ENCODE assay signal across 32 cellular contexts in genomic region chr13:90299238-90299637, GRCh38.
"Had no signal": no experiment of that assay in that cellular context is flagged by ENCODE, and none has a peak within 500 bp of the region (broad histone marks: within the 10 kb centered on the region; RNA-seq: fewer than 3 reads in every experiment).

No MANE protein-coding gene starts in this region.

- H3K27me3 Mint-ChIP-seq: activated CD4-positive, alpha-beta memory T cell treated with anti-CD3 and anti-CD28 coated beads, Interleukin-2, amount 10 ng/mL, durations not matched to agents 7 days and 5 days; activated CD4-positive, alpha-beta T cell treated with anti-CD3 and anti-CD28 coated beads, Interleukin-2, amount 10 ng/mL, durations not matched to agents 7 days and 5 days; activated naive CD4-positive, alpha-beta T cell treated with anti-CD3 and anti-CD28 coated beads, Interleukin-2, amount 50 U/mL, for 24 hours; activated naive CD8-positive, alpha-beta T cell treated with anti-CD3 and anti-CD28 coated beads for 36 hours; activated naive CD8-positive, alpha-beta T cell treated with anti-CD3 and anti-CD28 coated beads, Interleukin-2, amount 50 U/mL, for 24 hours; activated T-helper 17 cell treated with anti-CD3 and anti-CD28 coated beads, Interleukin-2, amount 50 U/mL, for 72 hours; effector memory CD8-positive, alpha-beta T cell had no signal

- H3K4me1 Mint-ChIP-seq: activated CD4-positive, alpha-beta memory T cell treated with anti-CD3 and anti-CD28 coated beads, Interleukin-2, amount 10 ng/mL, durations not matched to agents 7 days and 5 days; activated CD4-positive, alpha-beta T cell treated with anti-CD3 and anti-CD28 coated beads, Interleukin-2, amount 10 ng/mL, durations not matched to agents 7 days and 5 days; activated naive CD4-positive, alpha-beta T cell treated with anti-CD3 and anti-CD28 coated beads, Interleukin-2, amount 50 U/mL, for 24 hours; activated naive CD8-positive, alpha-beta T cell treated with anti-CD3 and anti-CD28 coated beads for 36 hours; activated naive CD8-positive, alpha-beta T cell treated with anti-CD3 and anti-CD28 coated beads, Interleukin-2, amount 50 U/mL, for 24 hours; activated T-helper 17 cell treated with anti-CD3 and anti-CD28 coated beads, Interleukin-2, amount 50 U/mL, for 72 hours had no signal

- H3K4me3 Mint-ChIP-seq: activated CD4-positive, alpha-beta memory T cell treated with anti-CD3 and anti-CD28 coated beads, Interleukin-2, amount 10 ng/mL, durations not matched to agents 7 days and 5 days; activated CD4-positive, alpha-beta T cell treated with anti-CD3 and anti-CD28 coated beads, Interleukin-2, amount 10 ng/mL, durations not matched to agents 7 days and 5 days; activated naive CD4-positive, alpha-beta T cell treated with anti-CD3 and anti-CD28 coated beads, Interleukin-2, amount 50 U/mL, for 24 hours; activated naive CD8-positive, alpha-beta T cell treated with anti-CD3 and anti-CD28 coated beads for 36 hours; activated naive CD8-positive, alpha-beta T cell treated with anti-CD3 and anti-CD28 coated beads, Interleukin-2, amount 50 U/mL, for 24 hours; activated T-cell treated with anti-CD3 and anti-CD28 coated beads, Interleukin-2, amount 50 U/mL, for 4 hours; activated T-helper 17 cell treated with anti-CD3 and anti-CD28 coated beads, Interleukin-2, amount 50 U/mL, for 72 hours; effector memory CD8-positive, alpha-beta T cell had no signal

- FAIRE-seq: colon had no signal

- H3K36me3 ChIP-seq: adrenal gland, esophagus muscularis mucosa, gastrocnemius medialis, heart left ventricle had no signal

- H3K9me3 ChIP-seq: adrenal gland, body of pancreas, esophagus muscularis mucosa, gastrocnemius medialis, heart left ventricle had no signal

- H3K27ac ChIP-seq: adrenal gland, body of pancreas, esophagus muscularis mucosa, foreskin keratinocyte, gastrocnemius medialis, heart left ventricle had no signal

- DNase-seq: activated CD4-positive, alpha-beta memory T cell treated with anti-CD3 and anti-CD28 coated beads, Interleukin-2, amount 10 ng/mL, durations not matched to agents 7 days and 5 days; activated CD4-positive, alpha-beta T cell treated with anti-CD3 and anti-CD28 coated beads for 1 hour; activated CD4-positive, alpha-beta T cell treated with anti-CD3 and anti-CD28 coated beads for 4 hours; activated CD4-positive, alpha-beta T cell treated with anti-CD3 and anti-CD28 coated beads, Interleukin-2, amount 10 ng/mL, durations not matched to agents 7 days and 5 days; activated CD4-positive, alpha-beta T cell treated with anti-CD3 and anti-CD28 coated beads, Interleukin-2, amount 50 U/mL, for 4 hours; activated CD8-positive, alpha-beta memory T cell treated with anti-CD3 and anti-CD28 coated beads, Interleukin-2, amount 50 U/mL, for 48 hours; activated effector memory CD4-positive, alpha-beta T cell treated with Interleukin-2 at 50 U/mL for 16 hours; activated gamma-delta T cell treated with Interleukin-2 at 50 U/mL for 16 hours; activated naive CD4-positive, alpha-beta T cell treated with Interleukin-2 at 50 U/mL for 16 hours; activated naive CD8-positive, alpha-beta T cell treated with anti-CD3 and anti-CD28 coated beads for 36 hours; activated naive CD8-positive, alpha-beta T cell treated with anti-CD3 and anti-CD28 coated beads, Interleukin-2, amount 50 U/mL, for 24 hours; activated T-cell treated with anti-CD3 and anti-CD28 coated beads for 4 hours; activated T-cell treated with anti-CD3 and anti-CD28 coated beads, Interleukin-2, amount 50 U/mL, for 4 hours; adrenal gland; amygdala; aorta; body of pancreas; caudate nucleus; cortex of kidney; dermis blood vessel endothelial cell; effector CD4-positive, alpha-beta T cell; effector memory CD8-positive, alpha-beta T cell; erythroblast; foreskin keratinocyte; gastrocnemius medialis; glutamatergic neuron; heart left ventricle; T-helper 2 cell had no signal

- H3K4me3 ChIP-seq: adrenal gland, body of pancreas, esophagus muscularis mucosa, gastrocnemius medialis, heart left ventricle had no signal

- H3K27me3 ChIP-seq: adrenal gland, body of pancreas, esophagus muscularis mucosa, foreskin keratinocyte, gastrocnemius medialis, heart left ventricle had no signal

- H3K27ac Mint-ChIP-seq: activated CD4-positive, alpha-beta memory T cell treated with anti-CD3 and anti-CD28 coated beads, Interleukin-2, amount 10 ng/mL, durations not matched to agents 7 days and 5 days; activated CD4-positive, alpha-beta T cell treated with anti-CD3 and anti-CD28 coated beads, Interleukin-2, amount 10 ng/mL, durations not matched to agents 7 days and 5 days; activated naive CD4-positive, alpha-beta T cell treated with anti-CD3 and anti-CD28 coated beads, Interleukin-2, amount 50 U/mL, for 24 hours; activated naive CD8-positive, alpha-beta T cell treated with anti-CD3 and anti-CD28 coated beads for 36 hours; activated naive CD8-positive, alpha-beta T cell treated with anti-CD3 and anti-CD28 coated beads, Interleukin-2, amount 50 U/mL, for 24 hours; activated T-helper 17 cell treated with anti-CD3 and anti-CD28 coated beads, Interleukin-2, amount 50 U/mL, for 72 hours; effector memory CD8-positive, alpha-beta T cell had no signal

- H3K9me3 Mint-ChIP-seq: activated CD4-positive, alpha-beta memory T cell treated with anti-CD3 and anti-CD28 coated beads, Interleukin-2, amount 10 ng/mL, durations not matched to agents 7 days and 5 days; activated CD4-positive, alpha-beta T cell treated with anti-CD3 and anti-CD28 coated beads, Interleukin-2, amount 10 ng/mL, durations not matched to agents 7 days and 5 days had no signal

- H3K36me3 Mint-ChIP-seq: activated naive CD4-positive, alpha-beta T cell treated with anti-CD3 and anti-CD28 coated beads, Interleukin-2, amount 50 U/mL, for 24 hours; activated naive CD8-positive, alpha-beta T cell treated with anti-CD3 and anti-CD28 coated beads for 36 hours had no signal

- ATAC-seq: activated naive CD8-positive, alpha-beta T cell treated with anti-CD3 and anti-CD28 coated beads, Interleukin-2, amount 50 U/mL, for 24 hours; activated T-cell treated with anti-CD3 and anti-CD28 coated beads, Interleukin-2, amount 50 U/mL, for 4 hours; activated T-helper 17 cell treated with anti-CD3 and anti-CD28 coated beads, Interleukin-2, amount 50 U/mL, for 72 hours; body of pancreas; effector memory CD8-positive, alpha-beta T cell; foreskin keratinocyte; gastrocnemius medialis; heart left ventricle had no signal

- H3K4me1 ChIP-seq: adrenal gland, body of pancreas, esophagus muscularis mucosa, gastrocnemius medialis had no signal
